Comparison of ENCODE assay signal across 9 cellular contexts in the genomic region with DNA sequence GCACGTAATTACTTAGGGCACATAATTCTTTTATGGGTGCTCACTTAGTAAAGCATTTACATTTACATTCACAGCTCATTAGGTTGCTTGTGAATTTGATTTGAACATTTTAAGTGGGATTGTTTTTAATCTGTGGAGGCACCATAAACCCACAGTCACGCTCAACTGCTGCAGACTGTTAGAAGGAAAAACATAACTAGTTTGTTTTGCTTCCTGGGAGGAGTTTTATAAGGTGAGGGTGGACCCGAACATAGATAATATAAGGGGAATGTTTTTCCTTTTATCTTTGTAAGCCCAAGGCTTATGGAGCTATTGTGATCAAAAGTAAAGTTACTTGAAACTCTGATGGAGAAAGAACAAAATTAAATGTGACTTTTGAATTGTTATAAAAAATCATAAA.
"Had no signal": no experiment of that assay in that cellular context is flagged by ENCODE, and none has a peak within 500 bp of the region (broad histone marks: within the 10 kb centered on the region; RNA-seq: fewer than 3 reads in every experiment).

No MANE protein-coding gene starts in this region.

- ATAC-seq: GM23338, HCT116 had no signal

- H3K36me3 ChIP-seq: HAP-1 had no signal

- DNase-seq: GM23248, GOT3, H7, H9, HCEC 1CT, HFFc6 had no signal

- H3K4me3 ChIP-seq: GM23248, GM23338, HAP-1 had no signal

- H3K4me1 ChIP-seq: HAP-1 had no signal

- H3K9me3 ChIP-seq: HAP-1 had no signal
